8 cellular contexts compared by ENCODE assay signal in the genomic region with DNA sequence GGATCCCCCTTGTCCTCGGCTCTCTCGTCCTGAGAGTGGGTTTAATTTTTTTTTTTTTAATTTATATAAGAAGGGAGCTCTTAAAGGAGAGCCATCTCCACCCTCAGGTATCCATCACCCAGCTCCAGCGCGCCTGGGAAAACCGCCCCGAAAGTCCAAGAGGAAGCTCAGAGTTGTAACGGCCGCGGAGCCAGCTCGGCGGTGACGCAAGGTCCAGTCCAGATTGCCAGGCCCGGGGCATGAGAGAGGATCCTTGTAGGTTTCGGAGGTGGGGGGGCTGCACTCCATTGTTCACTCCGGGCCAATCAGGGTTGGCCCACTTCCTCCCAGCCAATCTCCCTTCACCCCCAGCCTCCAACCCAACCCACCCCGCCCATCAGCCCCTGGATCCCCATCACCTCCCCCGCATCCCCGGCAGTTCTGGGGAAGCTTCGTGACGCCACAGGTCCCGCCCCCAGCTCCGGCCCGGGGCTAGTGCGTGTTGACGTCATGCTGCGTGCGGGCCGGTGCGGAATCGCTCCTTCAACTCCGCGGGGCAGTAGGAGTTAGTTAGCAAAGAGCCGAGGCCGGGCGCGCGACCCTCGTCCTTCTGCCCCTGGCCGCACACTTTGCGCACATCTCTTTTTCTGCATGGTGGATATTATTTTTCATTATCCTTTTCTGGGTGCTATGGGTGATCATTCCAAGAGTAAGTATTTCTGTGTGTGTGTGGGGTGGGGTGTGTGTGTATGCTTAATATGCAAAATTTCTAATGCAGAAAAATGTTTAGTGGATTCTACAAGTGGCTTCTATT.
DNase-seq lines count a peak whose midpoint lies in the region; ATAC-seq and TF ChIP-seq lines count a peak whose summit lies in the region.

Gene ISL2, plus strand, starts transcription at position 520 of the 793 bp plus-strand sequence. Its CDS starts 111 bp downstream, at position 631.

- no peaks in the 10 kb centered on the region for H3K9me3 ChIP-seq in OCI-LY1 (ENCODE audit: low read length)

- H2AFZ ChIP-seq in OCI-LY1 (ENCODE audit: low read length): no peak within 1 kb of the TSS

- TF ChIP-seq CTCF in AG09309 (IDR thresholded peaks at IDR 0.05; ENCODE audit: control insufficient read depth, insufficient read depth, low read depth, low read length, missing control alignments): no peak
- TF ChIP-seq CTCF in OCI-LY1 (IDR thresholded peaks at IDR 0.05; ENCODE audit: low read length): no peak

- no peaks in the 10 kb centered on the region for H3K27me3 ChIP-seq in OCI-LY1 (ENCODE audit: insufficient read depth, low read length)
- peaks cover 45% of the 10 kb centered on the region for H3K27me3 ChIP-seq in rectal smooth muscle tissue (ENCODE audit: control insufficient read depth, insufficient read depth, low read length)

- H3F3A ChIP-seq in OCI-LY1 (ENCODE audit: insufficient read depth, low read length): no peaks in the 10 kb centered on the region; the same call in 1 of the 2 replicates

- H3K27ac ChIP-seq in OCI-LY1 (ENCODE audit: low read depth, low read length, poor library complexity, severe bottlenecking) (no peak within 1 kb of the TSS), rectal smooth muscle tissue (ENCODE audit: low read depth, low read length) (peak within 1 kb of the TSS; percentile 36)

- DNase-seq in AG09309 (ENCODE audit: low read depth) (no peak), hepatic stellate cell (ENCODE audit: low spot score) (peak; percentile 99), COLO668 (lab: John Stamatoyannopoulos, UW; ENCODE audit: unreplicated experiment) (no peak)
- DNase-seq in activated naive CD4-positive, alpha-beta T cell treated with anti-CD3 and anti-CD28 coated beads, Interleukin-2, amount 50 U/mL, for 16 hours: peak; percentile 43

- H3K4me1 ChIP-seq in OCI-LY1 (ENCODE audit: insufficient read depth, low read length, severe bottlenecking) (peaks cover 56% of the 10 kb centered on the region), rectal smooth muscle tissue (ENCODE audit: control insufficient read depth, insufficient read depth, low read length) (peaks cover 3% of the 10 kb centered on the region)

- H3K9me2 ChIP-seq in OCI-LY1 (ENCODE audit: low read depth, low read length): no peaks in the 10 kb centered on the region

- H3K36me3 ChIP-seq in OCI-LY1 (ENCODE audit: insufficient read depth, low read length) (no peaks in the 10 kb centered on the region), rectal smooth muscle tissue (ENCODE audit: control insufficient read depth, insufficient read depth, low read length) (no peaks in the 10 kb centered on the region)

- ATAC-seq in GM18907 (IDR thresholded peaks at IDR 0.05; ENCODE audit: unreplicated experiment) (peak; percentile 52), HG03135 (IDR thresholded peaks at IDR 0.05; ENCODE audit: unreplicated experiment) (peak; percentile 41)

- H3K9ac ChIP-seq in OCI-LY1 (ENCODE audit: low read length): peak within 1 kb of the TSS; percentile 38
- H3K9ac ChIP-seq in rectal smooth muscle tissue (ENCODE audit: low read length): no peak within 1 kb of the TSS

- peak within 1 kb of the TSS; percentile 29 for H3K4me3 ChIP-seq in AG09309 (ENCODE audit: control insufficient read depth, low read depth, low read length)
- peak within 1 kb of the TSS; percentile 55 for H3K4me3 ChIP-seq in OCI-LY1 (ENCODE audit: low read depth, low read length, poor library complexity, severe bottlenecking)
- H3K4me3 ChIP-seq in rectal smooth muscle tissue (ENCODE audit: low read length): peak within 1 kb of the TSS; percentile 56

- H4K20me1 ChIP-seq in OCI-LY1 (ENCODE audit: insufficient read depth, low read length): no peaks in the 10 kb centered on the region

- H3K79me2 ChIP-seq in OCI-LY1 (ENCODE audit: insufficient read depth, low read length): no peaks in the 10 kb centered on the region

- H3K4me2 ChIP-seq in OCI-LY1 (ENCODE audit: low read length): peak within 1 kb of the TSS; percentile 69

Comparison
In these comparisons a context has a peak if more than half of its experiments do, and no peak if none do; other contexts are left out.
1. DNase-seq: peak in activated naive CD4-positive, alpha-beta T cell treated with anti-CD3 and anti-CD28 coated beads, Interleukin-2, amount 50 U/mL, for 16 hours (single experiment) and hepatic stellate cell (single experiment); none in AG09309 (single experiment) and COLO668 (single experiment).
2. Peak in every context shown above with its lines, with median percentiles within 50 percentile points of each other: H3K4me3 ChIP-seq.